ENCODE assay signal across 11 cellular contexts in genomic region chr1:89701746-89702241, GRCh38.
A peak's percentile ranks its signal among the peaks of the same experiment; 100 is the strongest.
DNase-seq lines count a peak whose midpoint lies in the region; ATAC-seq and TF ChIP-seq lines count a peak whose summit lies in the region.
"Had no signal": no experiment of that assay in that cellular context is flagged by ENCODE, and none has a peak within 500 bp of the region (broad histone marks: within the 10 kb centered on the region; RNA-seq: fewer than 3 reads in every experiment).

No MANE protein-coding gene starts in this region.

- H4K20me1 ChIP-seq in BLaER1: no peaks in the 10 kb centered on the region

- H3K4me3 ChIP-seq in BLaER1 (no peak overlapping the region), LNCaP clone FGC (ENCODE audit: low read depth, low read length) (no peak overlapping the region), spleen (no peak overlapping the region)
- H3K4me3 ChIP-seq: body of pancreas had no signal

- H3K4me2 ChIP-seq in BLaER1: peak overlapping the region; percentile 23

- H3K9me3 ChIP-seq in BLaER1 (peaks cover 35% of the 10 kb centered on the region), spleen (no peaks in the 10 kb centered on the region)
- H3K9me3 ChIP-seq: body of pancreas had no signal

- H3K36me3 Mint-ChIP-seq in immature natural killer cell: peaks cover 0 to 20% (median 13%) of the 10 kb centered on the region in 3 donors

- H3K4me3 Mint-ChIP-seq in immature natural killer cell: peak overlapping the region in 1 of 5 donors; percentile 30
- H3K4me3 Mint-ChIP-seq: H9 had no signal

- H3K27ac ChIP-seq in BLaER1 (peak overlapping the region; percentile 30; the same call in 1 of the 2 replicates), spleen (no peak overlapping the region)
- H3K27ac ChIP-seq: body of pancreas had no signal

- intact Hi-C loops in spleen (cut with DNase I; ENCODE audit: low total_unique reads): no loop called here

- H3K9me3 Mint-ChIP-seq in immature natural killer cell: no peaks in the 10 kb centered on the region

- peak overlapping the region in 5 of 6 donors; percentile 43 to 84 (median 78) for H3K27ac Mint-ChIP-seq in immature natural killer cell
- H3K27ac Mint-ChIP-seq: H9 had no signal

- H3K9ac ChIP-seq in BLaER1: no peak overlapping the region

- TF ChIP-seq POLR2A in spleen (IDR thresholded peaks at IDR 0.05): no peak

- H3K4me1 Mint-ChIP-seq in immature natural killer cell: peaks cover 64 to 74% of the 10 kb centered on the region in 2 donors

- ATAC-seq in GM18867 (IDR thresholded peaks at IDR 0.05; ENCODE audit: unreplicated experiment) (no peak), HG03469 (IDR thresholded peaks at IDR 0.05; ENCODE audit: unreplicated experiment) (no peak)
- ATAC-seq: body of pancreas had no signal

- H3K36me3 ChIP-seq in BLaER1 (peaks cover 61% of the 10 kb centered on the region), spleen (peaks cover 0 to 8% (median 0%) of the 10 kb centered on the region in 6 donors)

- DNase-seq in LNCaP clone FGC (ENCODE audit: low read depth) (peak; percentile 17), activated T-cell treated with anti-CD3 and anti-CD28 coated beads for 4 hours (peak; percentile 32), immature natural killer cell (peak in 1 of 3 donors; percentile 11), RKO (ENCODE audit: low spot score) (no peak), spleen (no peak)
- DNase-seq: body of pancreas, H9, NCI-H2029 treated with DMSO at 0.1 percent for 48 hours had no signal

- 81 to 95% (median 88%) methylated on average over 4 of the region's 4 CpGs for WGBS in spleen, 5 donors

- TF ChIP-seq CTCF in LNCaP clone FGC (IDR thresholded peaks at IDR 0.05; ENCODE audit: control insufficient read depth, extremely low read depth, insufficient read depth) (no peak), spleen (IDR thresholded peaks at IDR 0.05 in 8 of 11, conservative IDR thresholded peaks at IDR 0.05 in 3 of 11) (no peak)

- H3K27me3 Mint-ChIP-seq in immature natural killer cell (ENCODE audit: low read depth in 3 of 3): peaks cover 0 to 2% (median 0%) of the 10 kb centered on the region in 3 donors

- H3K27me3 ChIP-seq in BLaER1 (no peaks in the 10 kb centered on the region), spleen (replicated peaks in 1 of 7) (no peaks in the 10 kb centered on the region)
- H3K27me3 ChIP-seq: body of pancreas had no signal

- peaks cover 64% of the 10 kb centered on the region for H3K4me1 ChIP-seq in BLaER1
- H3K4me1 ChIP-seq in spleen: peaks cover 23 to 68% (median 42%) of the 10 kb centered on the region in 6 donors
- H3K4me1 ChIP-seq: body of pancreas had no signal

Comparison
In these comparisons a context has a peak if more than half of its experiments do, and no peak if none do; other contexts are left out.
1. DNase-seq: peak in LNCaP clone FGC (single experiment) and activated T-cell treated with anti-CD3 and anti-CD28 coated beads for 4 hours (single experiment); none in RKO (single experiment) and spleen (single experiment).